Comparison of ENCODE assay signal across 8 cellular contexts in genomic region chrX:40176979-40177430, GRCh38.
A peak's percentile ranks its signal among the peaks of the same experiment; 100 is the strongest.
DNase-seq lines count a peak whose midpoint lies in the region; ATAC-seq and TF ChIP-seq lines count a peak whose summit lies in the region.

No MANE protein-coding gene starts in this region.

- ATAC-seq in HG02852 (IDR thresholded peaks at IDR 0.05; ENCODE audit: unreplicated experiment), result peak; percentile 4
- peak in 1 of 2 donors; percentile 3 for ATAC-seq in activated naive CD4-positive, alpha-beta T cell treated with anti-CD3 and anti-CD28 coated beads, Interleukin-2, amount 50 U/mL, for 72 hours
- peak; percentile 3 for ATAC-seq in stimulated activated effector memory CD8-positive, alpha-beta T cell treated with anti-CD3 and anti-CD28 coated beads, Interleukin-12 subunit alpha, Interleukin-12 subunit beta, amount 100 ng/mL, for 72 hours
- no peak for ATAC-seq in GM21360 (IDR thresholded peaks at IDR 0.05; ENCODE audit: unreplicated experiment)

- DNase-seq in AG10803 (ENCODE audit: low read depth), result no peak
- no peak for DNase-seq in activated naive CD4-positive, alpha-beta T cell treated with anti-CD3 and anti-CD28 coated beads, Interleukin-2, amount 50 U/mL, for 72 hours (ENCODE audit: low spot score in 2 of 2)
- DNase-seq in iPS DF 6.9 (ENCODE audit: low read depth, low spot score), result no peak
- DNase-seq in stimulated activated effector memory CD8-positive, alpha-beta T cell treated with anti-CD3 and anti-CD28 coated beads, Interleukin-12 subunit alpha, Interleukin-12 subunit beta, amount 100 ng/mL, for 72 hours (ENCODE audit: low spot score in 2 of 2), result peak in 1 of 2 donors; percentile 60
- DNase-seq in NCI-H82 treated with DMSO at 0.1 percent for 48 hours (lab: John Stamatoyannopoulos, UW; ENCODE audit: unreplicated experiment), result no peak
- no peak for DNase-seq in 8988T

- no peaks in the 10 kb centered on the region for H3K27me3 ChIP-seq in iPS DF 6.9 (ENCODE audit: control insufficient read depth, insufficient read depth, low read length)

- H3K4me1 Mint-ChIP-seq in stimulated activated effector memory CD8-positive, alpha-beta T cell treated with anti-CD3 and anti-CD28 coated beads, Interleukin-12 subunit alpha, Interleukin-12 subunit beta, amount 100 ng/mL, for 72 hours, result peaks cover 25% of the 10 kb centered on the region

- peaks cover 5% of the 10 kb centered on the region; the same call in 1 of the 2 replicates for H3K4me1 ChIP-seq in iPS DF 6.9 (ENCODE audit: control insufficient read depth, insufficient read depth, low read length)

- H3K9me3 ChIP-seq in iPS DF 6.9 (ENCODE audit: control insufficient read depth, insufficient read depth, low read length), result no peaks in the 10 kb centered on the region

- H3K27ac ChIP-seq in iPS DF 6.9 (ENCODE audit: low read length), result no peak overlapping the region

- no peak for TF ChIP-seq CTCF in AG10803 (conservative IDR thresholded peaks at IDR 0.05; ENCODE audit: low read length)

- peak overlapping the region; percentile 92 to 100 for H3K27ac Mint-ChIP-seq in activated naive CD4-positive, alpha-beta T cell treated with anti-CD3 and anti-CD28 coated beads, Interleukin-2, amount 50 U/mL, for 72 hours
- H3K27ac Mint-ChIP-seq in stimulated activated effector memory CD8-positive, alpha-beta T cell treated with anti-CD3 and anti-CD28 coated beads, Interleukin-12 subunit alpha, Interleukin-12 subunit beta, amount 100 ng/mL, for 72 hours, result peak overlapping the region; percentile 99

- WGBS in iPS DF 6.9 (ENCODE audit: insufficient coverage, insufficient read length), result no CpG with 5 or more reads among the region's 22 CpGs

- H3K4me3 ChIP-seq in AG10803 (ENCODE audit: low read length) (peak overlapping the region; percentile 60), iPS DF 6.9 (ENCODE audit: low read length) (peak overlapping the region; percentile 28; the same call in 1 of the 2 replicates)

- H3K36me3 ChIP-seq in iPS DF 6.9 (ENCODE audit: control insufficient read depth, insufficient read depth, low read length), result no peaks in the 10 kb centered on the region

- peaks cover 6 to 28% of the 10 kb centered on the region in 2 donors for H3K36me3 Mint-ChIP-seq in activated naive CD4-positive, alpha-beta T cell treated with anti-CD3 and anti-CD28 coated beads, Interleukin-2, amount 50 U/mL, for 72 hours
- H3K36me3 Mint-ChIP-seq in stimulated activated effector memory CD8-positive, alpha-beta T cell treated with anti-CD3 and anti-CD28 coated beads, Interleukin-12 subunit alpha, Interleukin-12 subunit beta, amount 100 ng/mL, for 72 hours, result peaks cover 39% of the 10 kb centered on the region

- peak overlapping the region; percentile 86 for H3K4me3 Mint-ChIP-seq in stimulated activated effector memory CD8-positive, alpha-beta T cell treated with anti-CD3 and anti-CD28 coated beads, Interleukin-12 subunit alpha, Interleukin-12 subunit beta, amount 100 ng/mL, for 72 hours

- no peaks in the 10 kb centered on the region for H3K9me3 Mint-ChIP-seq in activated naive CD4-positive, alpha-beta T cell treated with anti-CD3 and anti-CD28 coated beads, Interleukin-2, amount 50 U/mL, for 72 hours
- no peaks in the 10 kb centered on the region for H3K9me3 Mint-ChIP-seq in stimulated activated effector memory CD8-positive, alpha-beta T cell treated with anti-CD3 and anti-CD28 coated beads, Interleukin-12 subunit alpha, Interleukin-12 subunit beta, amount 100 ng/mL, for 72 hours
